In the genomic region with DNA sequence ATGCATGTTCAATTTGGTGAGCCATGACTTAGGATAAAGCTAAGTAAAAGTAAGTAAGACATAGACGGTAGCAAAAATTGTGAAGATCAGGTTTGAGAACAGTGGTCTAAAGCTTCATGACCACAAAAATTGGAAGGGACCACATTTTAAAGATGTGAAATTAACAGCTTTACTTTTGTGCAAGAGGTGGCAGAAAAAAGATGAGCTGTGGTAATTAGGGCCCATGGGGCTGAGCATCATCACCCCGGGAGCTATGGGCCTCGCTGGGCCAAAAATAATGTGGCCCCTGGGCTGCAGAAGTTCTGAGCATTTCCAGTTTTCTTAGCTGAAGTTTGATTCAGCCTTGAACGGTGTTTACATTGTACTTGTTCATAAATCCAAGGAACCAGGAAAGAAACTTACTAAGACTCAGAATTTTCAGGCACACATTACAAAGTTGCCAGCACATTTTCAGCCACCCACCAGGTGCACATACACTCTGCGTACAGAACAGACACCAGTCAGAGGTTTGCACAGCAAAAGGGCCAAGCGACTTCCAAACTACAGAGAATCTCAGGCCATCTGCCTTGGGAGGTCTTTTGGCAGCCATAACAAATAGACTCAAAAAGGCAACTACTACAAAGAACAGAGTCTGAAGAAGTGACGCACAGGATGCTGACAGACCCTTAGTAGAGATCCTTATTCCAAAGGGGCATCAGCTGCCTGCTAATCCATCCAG, we compare ENCODE assay signal across 22 cellular contexts. TPM values are rescaled to one million over a fixed set of nuclear protein-coding genes. Genes with fewer than 3 reads are reported as not detected.
DNase-seq lines count a peak whose midpoint lies in the region; ATAC-seq and TF ChIP-seq lines count a peak whose summit lies in the region.
"Had no signal": no experiment of that assay in that cellular context is flagged by ENCODE, and none has a peak within 500 bp of the region (broad histone marks: within the 10 kb centered on the region; RNA-seq: fewer than 3 reads in every experiment).

No MANE protein-coding gene starts in this region.

- H3K4me1 ChIP-seq in colonic mucosa = no peaks in the 10 kb centered on the region

- H3K9me3 Mint-ChIP-seq in T-helper 1 cell treated with Interleukin-12 subunit alpha and Interleukin-12 subunit beta and Interleukin-4 antibody, amounts not matched to agents 30 μg/mL and 1 μg/mL, for 36 hours = no peaks in the 10 kb centered on the region
- no peaks in the 10 kb centered on the region for H3K9me3 Mint-ChIP-seq in CD4-positive, alpha-beta T cell
- no peaks in the 10 kb centered on the region for H3K9me3 Mint-ChIP-seq in activated naive CD8-positive, alpha-beta T cell treated with anti-CD3 and anti-CD28 coated beads for 36 hours
- peaks cover 5% of the 10 kb centered on the region for H3K9me3 Mint-ChIP-seq in mesothelial cell of epicardium
- H3K9me3 Mint-ChIP-seq: activated T-cell treated with anti-CD3 and anti-CD28 coated beads, Interleukin-2, amount 50 U/mL, for 4 hours; dendritic cell treated with granulocyte-macrophage colony-stimulating factor and Interleukin-4, amounts not matched to agents 40 ng/mL and 50 ng/mL, for 4 days had no signal

- POLR2A ChIA-PET in CD4-positive, alpha-beta T cell (lab: Charles Lee) = no interaction called here

- no peak for DNase-seq in T-helper 1 cell
- DNase-seq in CD4-positive, alpha-beta T cell = no peak
- DNase-seq in activated naive CD8-positive, alpha-beta T cell treated with anti-CD3 and anti-CD28 coated beads for 36 hours = no peak
- DNase-seq in mesothelial cell of epicardium (ENCODE audit: low spot score in 2 of 2, unreplicated experiment in 2 of 2) = no peak
- DNase-seq in stimulated activated CD8-positive, alpha-beta memory T cell treated with anti-CD3 and anti-CD28 coated beads, Interleukin-4, amount 100 ng/mL, for 48 hours = no peak
- DNase-seq in colonic mucosa = no peak
- no peak for DNase-seq in SHP77 treated with DMSO at 0.1 percent for 48 hours (lab: John Stamatoyannopoulos, UW)
- DNase-seq: activated CD4-positive, alpha-beta T cell treated with anti-CD3 and anti-CD28 coated beads for 1 hour; activated T-cell treated with anti-CD3 and anti-CD28 coated beads, Interleukin-2, amount 50 U/mL, for 4 hours; aorta; DMS53; H7; left cardiac atrium; mammary epithelial cell; MM.1S; NCI-H2081 treated with DMSO at 0.1 percent for 48 hours; small intestine; trophoblast cell had no signal

- no peaks in the 10 kb centered on the region for H3K27me3 ChIP-seq in CD4-positive, alpha-beta T cell (ENCODE audit: control insufficient read depth, insufficient read depth, low read length)
- H3K27me3 ChIP-seq in colonic mucosa = no peaks in the 10 kb centered on the region
- H3K27me3 ChIP-seq: hepatocyte had no signal

- intact Hi-C loops in CD4-positive, alpha-beta T cell (cut with DNase I, micrococcal nuclease) = no loop called here
- intact Hi-C loops in colonic mucosa (cut with DNase I) = no loop called here

- peaks cover 30% of the 10 kb centered on the region for H3K36me3 Mint-ChIP-seq in T-helper 1 cell treated with Interleukin-12 subunit alpha and Interleukin-12 subunit beta and Interleukin-4 antibody, amounts not matched to agents 30 μg/mL and 1 μg/mL, for 36 hours (ENCODE audit: low read depth)
- peaks cover 47% of the 10 kb centered on the region for H3K36me3 Mint-ChIP-seq in CD4-positive, alpha-beta T cell (ENCODE audit: low read depth)
- peaks cover 42% of the 10 kb centered on the region for H3K36me3 Mint-ChIP-seq in activated naive CD8-positive, alpha-beta T cell treated with anti-CD3 and anti-CD28 coated beads for 36 hours
- peaks cover 40% of the 10 kb centered on the region for H3K36me3 Mint-ChIP-seq in mesothelial cell of epicardium

- no peaks in the 10 kb centered on the region for H3K9me3 ChIP-seq in CD4-positive, alpha-beta T cell (ENCODE audit: control insufficient read depth, low read length)
- H3K9me3 ChIP-seq in colonic mucosa = no peaks in the 10 kb centered on the region

- no peak for ATAC-seq in CD4-positive, alpha-beta T cell (ENCODE audit: poor library complexity)
- ATAC-seq: activated T-cell treated with anti-CD3 and anti-CD28 coated beads, Interleukin-2, amount 50 U/mL, for 4 hours; left cardiac atrium had no signal

- TF ChIP-seq CTCF in CD4-positive, alpha-beta T cell (IDR thresholded peaks at IDR 0.05) = no peak
- TF ChIP-seq CTCF in mesothelial cell of epicardium (IDR thresholded peaks at IDR 0.05; ENCODE audit: unreplicated experiment) (no peak), colonic mucosa (IDR thresholded peaks at IDR 0.05) (no peak)

- CTCF ChIA-PET in CD4-positive, alpha-beta T cell (lab: Charles Lee) = no interaction called here

- H3K4me3 Mint-ChIP-seq in T-helper 1 cell treated with Interleukin-12 subunit alpha and Interleukin-12 subunit beta and Interleukin-4 antibody, amounts not matched to agents 30 μg/mL and 1 μg/mL, for 36 hours = no peak overlapping the region
- H3K4me3 Mint-ChIP-seq in CD4-positive, alpha-beta T cell = no peak overlapping the region
- H3K4me3 Mint-ChIP-seq in activated naive CD8-positive, alpha-beta T cell treated with anti-CD3 and anti-CD28 coated beads for 36 hours = no peak overlapping the region
- no peak overlapping the region for H3K4me3 Mint-ChIP-seq in mesothelial cell of epicardium
- H3K4me3 Mint-ChIP-seq: activated T-cell treated with anti-CD3 and anti-CD28 coated beads, Interleukin-2, amount 50 U/mL, for 4 hours; dendritic cell treated with granulocyte-macrophage colony-stimulating factor and Interleukin-4, amounts not matched to agents 40 ng/mL and 50 ng/mL, for 4 days had no signal

- H3K27me3 Mint-ChIP-seq in T-helper 1 cell treated with Interleukin-12 subunit alpha and Interleukin-12 subunit beta and Interleukin-4 antibody, amounts not matched to agents 30 μg/mL and 1 μg/mL, for 36 hours (ENCODE audit: low read depth) = no peaks in the 10 kb centered on the region
- no peaks in the 10 kb centered on the region for H3K27me3 Mint-ChIP-seq in CD4-positive, alpha-beta T cell
- no peaks in the 10 kb centered on the region for H3K27me3 Mint-ChIP-seq in activated naive CD8-positive, alpha-beta T cell treated with anti-CD3 and anti-CD28 coated beads for 36 hours
- H3K27me3 Mint-ChIP-seq in mesothelial cell of epicardium (ENCODE audit: low read depth) = no peaks in the 10 kb centered on the region
- H3K27me3 Mint-ChIP-seq: dendritic cell treated with granulocyte-macrophage colony-stimulating factor and Interleukin-4, amounts not matched to agents 40 ng/mL and 50 ng/mL, for 4 days had no signal

- H3K27ac ChIP-seq in CD4-positive, alpha-beta T cell (ENCODE audit: low read depth, low read length) = no peak overlapping the region
- H3K27ac ChIP-seq in colonic mucosa = no peak overlapping the region
- H3K27ac ChIP-seq: hepatocyte, KMS-11 had no signal

- peak overlapping the region; percentile 11 for H3K27ac Mint-ChIP-seq in T-helper 1 cell treated with Interleukin-12 subunit alpha and Interleukin-12 subunit beta and Interleukin-4 antibody, amounts not matched to agents 30 μg/mL and 1 μg/mL, for 36 hours
- H3K27ac Mint-ChIP-seq in CD4-positive, alpha-beta T cell = peak overlapping the region; percentile 36
- H3K27ac Mint-ChIP-seq in activated naive CD8-positive, alpha-beta T cell treated with anti-CD3 and anti-CD28 coated beads for 36 hours = peak overlapping the region; percentile 34
- peak overlapping the region; percentile 24 for H3K27ac Mint-ChIP-seq in mesothelial cell of epicardium
- H3K27ac Mint-ChIP-seq: dendritic cell treated with granulocyte-macrophage colony-stimulating factor and Interleukin-4, amounts not matched to agents 40 ng/mL and 50 ng/mL, for 4 days had no signal

- no peaks in the 10 kb centered on the region for H3K36me3 ChIP-seq in colonic mucosa

- peaks cover 16% of the 10 kb centered on the region for H3K4me1 Mint-ChIP-seq in T-helper 1 cell treated with Interleukin-12 subunit alpha and Interleukin-12 subunit beta and Interleukin-4 antibody, amounts not matched to agents 30 μg/mL and 1 μg/mL, for 36 hours (ENCODE audit: low read depth)
- H3K4me1 Mint-ChIP-seq in CD4-positive, alpha-beta T cell (ENCODE audit: low read depth) = peaks cover 9% of the 10 kb centered on the region
- H3K4me1 Mint-ChIP-seq in activated naive CD8-positive, alpha-beta T cell treated with anti-CD3 and anti-CD28 coated beads for 36 hours = peaks cover 11% of the 10 kb centered on the region
- H3K4me1 Mint-ChIP-seq in mesothelial cell of epicardium = no peaks in the 10 kb centered on the region

- H3K9ac ChIP-seq in colonic mucosa (ENCODE audit: low read depth in 2 of 2, low read length in 2 of 2) = no peak overlapping the region
- H3K9ac ChIP-seq: KMS-11 had no signal

- H3K4me3 ChIP-seq in colonic mucosa = no peak overlapping the region
- H3K4me3 ChIP-seq: hepatocyte had no signal

RNA-seq across cellular contexts. Expression of a gene that starts 57.7 kb away (rescaled TPM):
- total RNA-seq in CD4-positive, alpha-beta T cell = 10 to 100 TPM; 30.0 to 30.1 TPM
- total RNA-seq in activated naive CD8-positive, alpha-beta T cell treated with anti-CD3 and anti-CD28 coated beads for 36 hours = 100 to 1,000 TPM; 162 to 170 TPM
- total RNA-seq in mesothelial cell of epicardium (75.1 to 79.6 TPM (median 78.7 TPM) in 3 replicates), colonic mucosa (10 to 100 TPM; 33.3 to 82.7 TPM)
